ENCODE assay signal across 15 cellular contexts in the genomic region with DNA sequence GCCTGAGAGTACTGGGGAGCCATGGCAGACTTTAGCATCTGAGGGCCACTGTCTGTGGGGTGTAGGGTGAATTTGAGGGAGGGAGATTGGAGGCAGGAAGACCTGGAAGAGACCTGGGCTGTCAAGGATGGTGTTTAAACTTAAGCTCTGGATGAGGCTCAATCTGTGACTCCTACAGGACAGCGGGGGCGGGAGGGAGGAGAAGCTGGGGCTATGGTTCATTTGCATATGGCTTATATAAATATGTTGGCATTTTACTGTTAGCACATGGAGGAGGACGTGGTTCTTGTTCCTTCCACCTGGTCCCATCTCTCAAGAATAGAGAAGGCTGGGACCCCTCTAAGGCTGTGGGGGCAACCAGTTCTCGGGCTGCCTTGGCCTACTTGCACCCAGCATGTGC.
DNase-seq lines count a peak whose midpoint lies in the region; ATAC-seq, FAIRE-seq and TF ChIP-seq lines count a peak whose summit lies in the region.
"Had no signal": no experiment of that assay in that cellular context is flagged by ENCODE, and none has a peak within 500 bp of the region (broad histone marks: within the 10 kb centered on the region; RNA-seq: fewer than 3 reads in every experiment).

No MANE protein-coding gene starts in this region.

- peak overlapping the region; percentile 39; the same call in 1 of the 2 replicates for H2AFZ ChIP-seq in OCI-LY7 (ENCODE audit: low read length)
- H2AFZ ChIP-seq in H1 (ENCODE audit: low read length): no peak overlapping the region
- H2AFZ ChIP-seq: GM23338 had no signal

- POLR2A ChIA-PET in OCI-LY7 (lab: Charles Lee) (no interaction called here), H1 (lab: Charles Lee; ENCODE audit: partially characterized antibody) (interaction anchor here (1.5 to 1.7 kb wide), 2 partner anchors 11 to 73 kb away, joined by 4 read pairs; no protein-coding TSS in a partner anchor)

- H3K56ac ChIP-seq in H1 (replicated peaks; ENCODE audit: insufficient read length, low read depth, low read length): no peak overlapping the region

- H3K4me3 Mint-ChIP-seq in activated CD8-positive, alpha-beta memory T cell treated with anti-CD3 and anti-CD28 coated beads, Interleukin-2, amount 10 ng/mL, durations not matched to agents 7 days and 5 days: no peak overlapping the region
- H3K4me3 Mint-ChIP-seq: GM23338 had no signal

- peak overlapping the region; percentile 86; the same call in 1 of the 2 replicates for H2BK20ac ChIP-seq in H1 (ENCODE audit: low read length)

- no peak overlapping the region for H3K4me3 ChIP-seq in OCI-LY7 (ENCODE audit: low read depth, low read length, poor library complexity, severe bottlenecking)
- no peak overlapping the region for H3K4me3 ChIP-seq in H1 (ENCODE audit: extremely low read depth in 1 of 4, insufficient read depth in 2 of 4, low read depth in 3 of 4, low read length in 4 of 4)
- H3K4me3 ChIP-seq in thymus (ENCODE audit: low read length): peak overlapping the region; percentile 24
- H3K4me3 ChIP-seq: BLaER1 treated with 17β-estradiol and CSF1 and Interleukin-3, amounts not matched to agents 10 nM and 100 nM; GM23338; MG63 had no signal

- H3K27ac Mint-ChIP-seq in activated CD8-positive, alpha-beta memory T cell treated with anti-CD3 and anti-CD28 coated beads, Interleukin-2, amount 10 ng/mL, durations not matched to agents 7 days and 5 days: peak overlapping the region; percentile 68
- H3K27ac Mint-ChIP-seq: GM23338 had no signal

- no peak overlapping the region for H3K4ac ChIP-seq in H1 (replicated peaks; ENCODE audit: insufficient read length, low read depth, low read length)

- peaks cover 5% of the 10 kb centered on the region; the same call in 1 of the 2 replicates for H3K23me2 ChIP-seq in H1 (ENCODE audit: low read depth, low read length)

- H4K20me1 ChIP-seq in OCI-LY7 (ENCODE audit: insufficient read depth, low read length): no peaks in the 10 kb centered on the region
- H4K20me1 ChIP-seq in H1 (replicated peaks in 1 of 2; ENCODE audit: control insufficient read depth in 1 of 2, insufficient read depth in 2 of 2, low read length in 2 of 2): no peaks in the 10 kb centered on the region

- TF ChIP-seq EP300 in H1 (IDR thresholded peaks at IDR 0.05; ENCODE audit: borderline replicate concordance in 1 of 2, low read depth in 2 of 2, low read length in 2 of 2): no peak

- H2BK12ac ChIP-seq in H1 (ENCODE audit: low read depth, low read length): peak overlapping the region; percentile 95; the same call in 1 of the 2 replicates

- H3K4me1 ChIP-seq in OCI-LY7 (ENCODE audit: insufficient read depth, low read length, poor library complexity, severe bottlenecking) (peaks cover 28% of the 10 kb centered on the region), H1 (replicated peaks in 1 of 4; ENCODE audit: control insufficient read depth in 3 of 4, insufficient read depth in 4 of 4, low read length in 3 of 4) (peaks cover 5 to 24% (median 18%) of the 10 kb centered on the region in 4 experiments), thymus (ENCODE audit: control insufficient read depth, insufficient read depth, low read length) (peaks cover 43% of the 10 kb centered on the region)

- H4K8ac ChIP-seq in H1 (ENCODE audit: extremely low read depth, insufficient read depth, low read length): no peak overlapping the region

- H3K14ac ChIP-seq in H1 (ENCODE audit: insufficient read length): no peak overlapping the region

- H3K36me3 ChIP-seq in OCI-LY7 (ENCODE audit: insufficient read depth, low read length) (no peaks in the 10 kb centered on the region), H1 (ENCODE audit: control insufficient read depth in 2 of 4, insufficient read depth in 4 of 4, low read length in 3 of 4) (no peaks in the 10 kb centered on the region), thymus (ENCODE audit: control insufficient read depth, insufficient read depth) (no peaks in the 10 kb centered on the region)
- H3K36me3 ChIP-seq: BLaER1 treated with 17β-estradiol and CSF1 and Interleukin-3, amounts not matched to agents 10 nM and 100 nM; MG63 had no signal

- H3K9me3 ChIP-seq in OCI-LY7 (ENCODE audit: low read length) (no peaks in the 10 kb centered on the region), H1 (ENCODE audit: insufficient read depth in 2 of 2, low read depth in 1 of 2, low read length in 1 of 2) (no peaks in the 10 kb centered on the region), thymus (ENCODE audit: control insufficient read depth) (no peaks in the 10 kb centered on the region)
- H3K9me3 ChIP-seq: BLaER1 treated with 17β-estradiol and CSF1 and Interleukin-3, amounts not matched to agents 10 nM and 100 nM; MG63 had no signal

- H4K5ac ChIP-seq in H1 (ENCODE audit: insufficient read length, low read depth, low read length): no peak overlapping the region

- TF ChIP-seq CTCF in OCI-LY7 (conservative IDR thresholded peaks at IDR 0.05; ENCODE audit: low read length): no peak
- TF ChIP-seq CTCF in H1 (IDR thresholded peaks at IDR 0.05; ENCODE audit: control extremely low read depth in 1 of 3, insufficient read depth in 1 of 3, low read depth in 1 of 3, low read length in 3 of 3): no peak
- TF ChIP-seq CTCF in D721Med (IDR thresholded peaks at IDR 0.05; ENCODE audit: insufficient read depth, missing control alignments): no peak

- CTCF ChIA-PET in activated CD8-positive, alpha-beta memory T cell treated with anti-CD3 and anti-CD28 coated beads, Interleukin-2, amount 10 ng/mL, durations not matched to agents 7 days and 5 days (lab: Charles Lee): interaction anchor here (0.9 to 10.9 kb wide), 9 partner anchors 11 to 158 kb away, joined by 3 to 203 read pairs (median 6); a partner anchor contains a TSS
- CTCF ChIA-PET in OCI-LY7 (lab: Charles Lee; ENCODE audit: unreplicated experiment) (interaction anchor here (1.0 kb wide), 1 partner anchor 15 kb away, joined by 5 read pairs; no protein-coding TSS in a partner anchor), H1 (lab: Charles Lee; ENCODE audit: partially characterized antibody) (interaction anchor here (1.5 to 14.6 kb wide), 5 partner anchors 15 to 121 kb away, joined by 4 to 552 read pairs (median 145); a partner anchor contains a TSS)

- TF ChIP-seq POLR2A in H1 (IDR thresholded peaks at IDR 0.05; ENCODE audit: control extremely low read depth in 1 of 2, low read depth in 2 of 2, low read length in 2 of 2): no peak

- H3K79me1 ChIP-seq in H1 (ENCODE audit: low read depth, low read length): no peaks in the 10 kb centered on the region

- H3K27me3 ChIP-seq in H1 (replicated peaks in 1 of 4; ENCODE audit: control insufficient read depth in 3 of 4, extremely low read depth in 1 of 4, insufficient read depth in 3 of 4, low read length in 3 of 4): peaks cover 14 to 54% (median 43%) of the 10 kb centered on the region in 4 experiments
- H3K27me3 ChIP-seq in thymus (ENCODE audit: control insufficient read depth, insufficient read depth): peaks cover 23% of the 10 kb centered on the region

- no peak for ATAC-seq in activated CD8-positive, alpha-beta memory T cell treated with anti-CD3 and anti-CD28 coated beads, Interleukin-2, amount 10 ng/mL, durations not matched to agents 7 days and 5 days
- ATAC-seq in GM21526 (IDR thresholded peaks at IDR 0.05; ENCODE audit: low FRiP score, unreplicated experiment): no peak
- ATAC-seq: GM23338 had no signal

- no peak overlapping the region for H2BK120ac ChIP-seq in H1 (replicated peaks; ENCODE audit: low read depth, low read length)

- H3K9ac ChIP-seq in H1 (replicated peaks in 1 of 4; ENCODE audit: extremely low read depth in 1 of 4, low read depth in 3 of 4, low read length in 3 of 4): no peak overlapping the region
- H3K9ac ChIP-seq: BLaER1 treated with 17β-estradiol and CSF1 and Interleukin-3, amounts not matched to agents 10 nM and 100 nM had no signal

- H2AK5ac ChIP-seq in H1 (ENCODE audit: low read depth, low read length): 0 out of 2 replicates have a peak overlapping the region, but pooled peaks have one; percentile 86

- H3K27me3 Mint-ChIP-seq in activated CD8-positive, alpha-beta memory T cell treated with anti-CD3 and anti-CD28 coated beads, Interleukin-2, amount 10 ng/mL, durations not matched to agents 7 days and 5 days: peaks cover 43% of the 10 kb centered on the region

- no peaks in the 10 kb centered on the region for H3K9me3 Mint-ChIP-seq in activated CD8-positive, alpha-beta memory T cell treated with anti-CD3 and anti-CD28 coated beads, Interleukin-2, amount 10 ng/mL, durations not matched to agents 7 days and 5 days (ENCODE audit: low read depth)
- H3K9me3 Mint-ChIP-seq: GM23338 had no signal

- FAIRE-seq in H1 (lab: Jason Lieb, UNC): no peak
- FAIRE-seq in D721Med (lab: Jason Lieb, UNC): no peak
- FAIRE-seq: GM18507 had no signal

- H3K9me2 ChIP-seq in OCI-LY7 (ENCODE audit: insufficient read depth, low read length): no peaks in the 10 kb centered on the region

- DNase-seq in activated CD8-positive, alpha-beta memory T cell treated with anti-CD3 and anti-CD28 coated beads, Interleukin-2, amount 10 ng/mL, durations not matched to agents 7 days and 5 days: no peak
- no peak for DNase-seq in activated CD8-positive, alpha-beta memory T cell treated with anti-CD3 and anti-CD28 coated beads for 24 hours
- DNase-seq in OCI-LY7 (ENCODE audit: low spot score) (no peak), H1 (ENCODE audit: low read depth in 1 of 2, low spot score in 2 of 2) (no peak), D721Med (ENCODE audit: insufficient read length, low spot score) (no peak), SK-N-DZ (ENCODE audit: low spot score) (no peak)
- DNase-seq: GF-D8, MG63, NCI-H226, SIG-M5 had no signal

- no peak overlapping the region for H4K91ac ChIP-seq in H1 (replicated peaks; ENCODE audit: insufficient read length, low read length)

- H2BK15ac ChIP-seq in H1 (ENCODE audit: low read length): peak overlapping the region; percentile 81

- peaks cover 41% of the 10 kb centered on the region for H3K4me1 Mint-ChIP-seq in activated CD8-positive, alpha-beta memory T cell treated with anti-CD3 and anti-CD28 coated beads, Interleukin-2, amount 10 ng/mL, durations not matched to agents 7 days and 5 days

- no peaks in the 10 kb centered on the region for H3K36me3 Mint-ChIP-seq in activated CD8-positive, alpha-beta memory T cell treated with anti-CD3 and anti-CD28 coated beads, Interleukin-2, amount 10 ng/mL, durations not matched to agents 7 days and 5 days

- BruUV-seq in OCI-LY7 (replicated peaks; lab: Mats Ljungman, UMichigan): no TSS peak

- H2BK5ac ChIP-seq in H1 (ENCODE audit: low read depth, low read length): 0 out of 2 replicates have a peak overlapping the region, but pooled peaks have one; percentile 24

- no peak overlapping the region for H3K23ac ChIP-seq in H1 (ENCODE audit: insufficient read length)

- no peak overlapping the region for H3K18ac ChIP-seq in H1 (ENCODE audit: extremely low read depth, low read length)

- peak overlapping the region; percentile 59 for H3K4me2 ChIP-seq in OCI-LY7 (ENCODE audit: low read length)
- H3K4me2 ChIP-seq in H1 (ENCODE audit: insufficient read depth in 1 of 2, low read depth in 2 of 2, low read length in 2 of 2): no peak overlapping the region
- H3K4me2 ChIP-seq: BLaER1 treated with 17β-estradiol and CSF1 and Interleukin-3, amounts not matched to agents 10 nM and 100 nM; GM23338 had no signal

- H3K27ac ChIP-seq in OCI-LY7 (ENCODE audit: low read depth, low read length, poor library complexity, severe bottlenecking) (no peak overlapping the region), H1 (ENCODE audit: low read depth, low read length) (no peak overlapping the region), thymus (ENCODE audit: low read depth) (peak overlapping the region; percentile 81)
- H3K27ac ChIP-seq: BLaER1 treated with 17β-estradiol and CSF1 and Interleukin-3, amounts not matched to agents 10 nM and 100 nM had no signal

- intact Hi-C loops in OCI-LY7 (cut with micrococcal nuclease; ENCODE audit: unreplicated experiment): no loop called here

- 91% methylated on average over 4 of the region's 4 CpGs; no CpG with 5 or more reads in 1 of the 2 experiments for WGBS in H1 (ENCODE audit: extremely low coverage in 1 of 2, insufficient coverage in 1 of 2, insufficient read length in 1 of 2, insufficient replicate concordance in 2 of 2, low coverage in 1 of 2, low lambda C conversion rate in 2 of 2, missing lambda C conversion rate in 1 of 2), 2 experiments
- 74% methylated on average over 4 of the region's 4 CpGs for WGBS in thymus

- no peak for TF ChIP-seq RAD21 in H1 (IDR thresholded peaks at IDR 0.05 in 1 of 2, conservative IDR thresholded peaks at IDR 0.05 in 1 of 2; ENCODE audit: low read depth in 2 of 2, low read length in 2 of 2)

- H3K79me2 ChIP-seq in OCI-LY7 (ENCODE audit: insufficient read depth, low read depth, low read length) (no peaks in the 10 kb centered on the region), H1 (ENCODE audit: control insufficient read depth in 1 of 2, insufficient read depth in 2 of 2, low read length in 2 of 2) (no peaks in the 10 kb centered on the region)
